ENCODE assay signal across 8 cellular contexts in genomic region chr2:8685697-8686358, GRCh38. TPM values are rescaled to one million over a fixed set of nuclear protein-coding genes. Genes with fewer than 3 reads are reported as not detected.
DNase-seq lines count a peak whose midpoint lies in the region; ATAC-seq and TF ChIP-seq lines count a peak whose summit lies in the region.

No MANE protein-coding gene starts in this region.

- H3K27ac Mint-ChIP-seq in activated naive CD4-positive, alpha-beta T cell treated with anti-CD3 and anti-CD28 coated beads for 36 hours: no peak overlapping the region

- H3K4me3 ChIP-seq in SJCRH30: peak overlapping the region; percentile 36; the same call in 1 of the 2 replicates
- H3K4me3 ChIP-seq in osteoblast (ENCODE audit: insufficient read depth, low read length): peak overlapping the region; percentile 91
- H3K4me3 ChIP-seq in tibial artery: peak overlapping the region; percentile 68 to 72

- H3K27me3 ChIP-seq in SJCRH30: no peaks in the 10 kb centered on the region; the same call in 1 of the 2 replicates
- H3K27me3 ChIP-seq in osteoblast (ENCODE audit: insufficient read depth, low read length): no peaks in the 10 kb centered on the region
- H3K27me3 ChIP-seq in tibial artery: no peaks in the 10 kb centered on the region

- TF ChIP-seq CTCF in osteoblast (IDR thresholded peaks at IDR 0.05; ENCODE audit: extremely low read depth, low read depth, low read length): peak; percentile 72
- TF ChIP-seq CTCF in tibial artery (IDR thresholded peaks at IDR 0.05): peak; percentile 96 to 98

- H3K9me3 Mint-ChIP-seq in activated naive CD4-positive, alpha-beta T cell treated with anti-CD3 and anti-CD28 coated beads for 36 hours: no peaks in the 10 kb centered on the region

- H3K4me2 ChIP-seq in osteoblast (ENCODE audit: insufficient read depth, low read length): peak overlapping the region; percentile 89

- CTCF ChIA-PET in activated naive CD4-positive, alpha-beta T cell treated with anti-CD3 and anti-CD28 coated beads for 36 hours (lab: Charles Lee): no interaction called here

- no peak overlapping the region for H3K27ac ChIP-seq in SJCRH30
- peak overlapping the region; percentile 14 for H3K27ac ChIP-seq in osteoblast (ENCODE audit: low read depth, low read length)
- H3K27ac ChIP-seq in tibial artery: peak overlapping the region; percentile 86 to 91

- H3K4me1 ChIP-seq in SJCRH30: no peaks in the 10 kb centered on the region
- peaks cover 14% of the 10 kb centered on the region for H3K4me1 ChIP-seq in osteoblast (ENCODE audit: insufficient read depth, low read length)
- peaks cover 0 to 8% (median 1%) of the 10 kb centered on the region in 4 donors for H3K4me1 ChIP-seq in tibial artery

- peaks cover 18% of the 10 kb centered on the region for H4K20me1 ChIP-seq in osteoblast (ENCODE audit: insufficient read depth, low read length)

- H3K9me3 ChIP-seq in SJCRH30 (replicated peaks) (no peaks in the 10 kb centered on the region), osteoblast (ENCODE audit: low read depth, low read length) (no peaks in the 10 kb centered on the region), tibial artery (no peaks in the 10 kb centered on the region)

- H3K36me3 Mint-ChIP-seq in activated naive CD4-positive, alpha-beta T cell treated with anti-CD3 and anti-CD28 coated beads for 36 hours (ENCODE audit: low read depth): peaks cover 23% of the 10 kb centered on the region

- ATAC-seq in GM19025 (IDR thresholded peaks at IDR 0.05; ENCODE audit: low read depth, unreplicated experiment) (peak; percentile 27), Right ventricle myocardium inferior (peak; percentile 35)

- H2AFZ ChIP-seq in osteoblast (ENCODE audit: low read length): peak overlapping the region; percentile 24

- peaks cover 4% of the 10 kb centered on the region for H3K4me1 Mint-ChIP-seq in activated naive CD4-positive, alpha-beta T cell treated with anti-CD3 and anti-CD28 coated beads for 36 hours (ENCODE audit: low read depth)

- H3K36me3 ChIP-seq in SJCRH30: no peaks in the 10 kb centered on the region
- H3K36me3 ChIP-seq in osteoblast (ENCODE audit: insufficient read depth, low read length): peaks cover 3% of the 10 kb centered on the region
- no peaks in the 10 kb centered on the region for H3K36me3 ChIP-seq in tibial artery

- H3K79me2 ChIP-seq in osteoblast (ENCODE audit: insufficient read depth, low read length): peaks cover 25% of the 10 kb centered on the region

- H3K27me3 Mint-ChIP-seq in activated naive CD4-positive, alpha-beta T cell treated with anti-CD3 and anti-CD28 coated beads for 36 hours (ENCODE audit: low read depth): peaks cover under 1% of the 10 kb centered on the region

- peak; percentile 87 for DNase-seq in AG20443 (ENCODE audit: low spot score)
- peak; percentile 75 for DNase-seq in HuH-7 (ENCODE audit: low spot score)
- peak; percentile 36 to 72 for DNase-seq in SJCRH30
- peak; percentile 72 for DNase-seq in activated naive CD4-positive, alpha-beta T cell treated with anti-CD3 and anti-CD28 coated beads for 36 hours
- peak; percentile 94 for DNase-seq in Right ventricle myocardium inferior (ENCODE audit: missing footprints)
- peak; percentile 95 for DNase-seq in osteoblast (ENCODE audit: insufficient read length, low spot score, missing footprints)
- DNase-seq in tibial artery: peak; percentile 54 to 88

- H3K4me3 Mint-ChIP-seq in activated naive CD4-positive, alpha-beta T cell treated with anti-CD3 and anti-CD28 coated beads for 36 hours: peak overlapping the region; percentile 56

- intact Hi-C loops in activated naive CD4-positive, alpha-beta T cell treated with anti-CD3 and anti-CD28 coated beads for 36 hours (cut with micrococcal nuclease): loop anchor here (1.0 to 5.0 kb wide), 3 partner anchors 1259 to 1589 kb away; no protein-coding TSS in a partner anchor
- intact Hi-C loops in Right ventricle myocardium inferior (cut with DNase I): loop anchor here (2.0 to 10.0 kb wide), 6 partner anchors 251 to 1591 kb away; no protein-coding TSS in a partner anchor
- intact Hi-C loops in tibial artery (cut with DNase I; ENCODE audit: low total_unique reads): loop anchor here (2.0 to 10.0 kb wide), 3 partner anchors 471 to 1259 kb away; no protein-coding TSS in a partner anchor

RNA-seq across cellular contexts. Expression of gene ID2, which starts 4.0 kb away (rescaled TPM):
- 15.8 and 17.6 TPM in 2 replicates for total RNA-seq in SJCRH30 (2014; rRNA removed; shearing (Covaris generic))
- 10 to 100 TPM; 73.9 to 81.9 TPM for total RNA-seq in activated naive CD4-positive, alpha-beta T cell treated with anti-CD3 and anti-CD28 coated beads for 36 hours
- total RNA-seq in Right ventricle myocardium inferior (31.3 TPM), osteoblast (139 and 168 TPM in 2 replicates)

Comparison
In these comparisons a context has a peak if more than half of its experiments do, and no peak if none do; other contexts are left out.
1. H3K4me3 ChIP-seq: peak in every context shown above with its lines; median percentile 91 in osteoblast; 70 in tibial artery; 36 in SJCRH30.